ENCODE assay signal across 13 cellular contexts in genomic region chr5:10556331-10556807, GRCh38. TPM values are rescaled to one million over a fixed set of nuclear protein-coding genes. Genes with fewer than 3 reads are reported as not detected.
DNase-seq lines count a peak whose midpoint lies in the region; ATAC-seq, FAIRE-seq and TF ChIP-seq lines count a peak whose summit lies in the region.
"Had no signal": no experiment of that assay in that cellular context is flagged by ENCODE, and none has a peak within 500 bp of the region (broad histone marks: within the 10 kb centered on the region; RNA-seq: fewer than 3 reads in every experiment).

No MANE protein-coding gene starts in this region.

- H3K9ac ChIP-seq in astrocyte (ENCODE audit: low read length), result peak overlapping the region; percentile 62

- in situ Hi-C loops in KBM-7 (cut with MboI; ENCODE audit: low pct_unique_long_range_greater_than_20kb, low sequenced_read_pairs), result no loop called here

- H3K36me3 ChIP-seq in astrocyte (ENCODE audit: insufficient read depth, low read length), result no peaks in the 10 kb centered on the region

- H4K20me1 ChIP-seq in astrocyte (ENCODE audit: insufficient read depth, low read length), result no peaks in the 10 kb centered on the region

- no peaks in the 10 kb centered on the region for H3K27me3 Mint-ChIP-seq in astrocyte (ENCODE audit: low read depth, unreplicated experiment)

- H3K9me3 ChIP-seq in AG04450 (ENCODE audit: control insufficient read depth, insufficient read depth, low read length) (no peaks in the 10 kb centered on the region), astrocyte (ENCODE audit: insufficient read depth, low read depth, low read length) (no peaks in the 10 kb centered on the region)

- peaks cover 2% of the 10 kb centered on the region for H3K9me3 Mint-ChIP-seq in astrocyte (ENCODE audit: unreplicated experiment)
- H3K9me3 Mint-ChIP-seq: CD8-positive, alpha-beta T cell; stimulated activated naive CD8-positive, alpha-beta T cell treated with anti-CD3 and anti-CD28 coated beads, Interleukin-15, Interleukin-2, amounts not matched to agents 100 ng/mL and 50 ng/mL, for 24 hours had no signal

- H3K4me2 ChIP-seq in astrocyte (ENCODE audit: low read length), result peak overlapping the region; percentile 59

- H3K4me3 ChIP-seq in AG04450 (ENCODE audit: low read depth, low read length) (no peak overlapping the region), astrocyte (ENCODE audit: insufficient read depth, low read depth, low read length) (no peak overlapping the region)

- no peak for FAIRE-seq in astrocyte (lab: Jason Lieb, UNC)

- no peaks in the 10 kb centered on the region for H3K79me2 ChIP-seq in astrocyte (ENCODE audit: insufficient read depth, low read length)

- DNase-seq in AG04450 (ENCODE audit: low read depth, low spot score) (no peak), HS-27A (ENCODE audit: low read depth) (peak; percentile 71), astrocyte (ENCODE audit: low read depth) (peak; percentile 68), kidney tubule cell (ENCODE audit: low spot score) (peak; percentile 74), KBM-7 (no peak), D341Med (ENCODE audit: low spot score) (no peak)
- DNase-seq: CD8-positive, alpha-beta T cell; glutamatergic neuron; NCI-H1694; stimulated activated CD4-positive, alpha-beta T cell treated with anti-CD3 and anti-CD28 coated beads, Interleukin-15, amount 100 ng/mL, for 24 hours had no signal

- H3K27me3 ChIP-seq in AG04450 (ENCODE audit: control insufficient read depth, insufficient read depth, low read length), result no peaks in the 10 kb centered on the region
- H3K27me3 ChIP-seq in astrocyte (ENCODE audit: insufficient read depth, low read length), result no peaks in the 10 kb centered on the region

- H2AFZ ChIP-seq in astrocyte (ENCODE audit: low read depth, low read length), result no peak overlapping the region

- peaks cover 61% of the 10 kb centered on the region for H3K4me1 Mint-ChIP-seq in astrocyte (ENCODE audit: low read depth, unreplicated experiment)

- ATAC-seq in HG03039 (IDR thresholded peaks at IDR 0.05; ENCODE audit: unreplicated experiment) (no peak), HG03571 (IDR thresholded peaks at IDR 0.05; ENCODE audit: unreplicated experiment) (no peak)
- ATAC-seq: CD8-positive, alpha-beta T cell had no signal

- H3K4me3 Mint-ChIP-seq in astrocyte (ENCODE audit: unreplicated experiment), result peak overlapping the region; percentile 54
- H3K4me3 Mint-ChIP-seq: CD8-positive, alpha-beta T cell; stimulated activated naive CD8-positive, alpha-beta T cell treated with anti-CD3 and anti-CD28 coated beads, Interleukin-15, Interleukin-2, amounts not matched to agents 100 ng/mL and 50 ng/mL, for 24 hours had no signal

- TF ChIP-seq CTCF in AG04450 (IDR thresholded peaks at IDR 0.05; ENCODE audit: low read depth, low read length), result no peak
- no peak for TF ChIP-seq CTCF in astrocyte (IDR thresholded peaks at IDR 0.05; ENCODE audit: insufficient read depth, low read depth, low read length)

- H3K36me3 Mint-ChIP-seq in astrocyte (ENCODE audit: low read depth, unreplicated experiment), result no peaks in the 10 kb centered on the region
- H3K36me3 Mint-ChIP-seq: CD8-positive, alpha-beta T cell had no signal

- H3K27ac ChIP-seq in AG04450 (ENCODE audit: low read depth, low read length) (peak overlapping the region; percentile 73), astrocyte (ENCODE audit: low read depth, low read length) (peak overlapping the region; percentile 52)

- H3K4me1 ChIP-seq in astrocyte (ENCODE audit: insufficient read depth, low read length), result peaks cover 50% of the 10 kb centered on the region

- peak overlapping the region; percentile 94 for H3K27ac Mint-ChIP-seq in astrocyte (ENCODE audit: unreplicated experiment)
- H3K27ac Mint-ChIP-seq: CD8-positive, alpha-beta T cell; stimulated activated naive CD8-positive, alpha-beta T cell treated with anti-CD3 and anti-CD28 coated beads, Interleukin-15, Interleukin-2, amounts not matched to agents 100 ng/mL and 50 ng/mL, for 24 hours had no signal

- POLR2A ChIA-PET in AG04450 (lab: Yijun Ruan, JAX), result interaction anchor here (0.6 to 0.7 kb wide), 3 partner anchors 71 to 89 kb away, joined by 3 read pairs; no protein-coding TSS in a partner anchor

- CTCF ChIA-PET in AG04450 (lab: Charles Lee), result no interaction called here

RNA-seq across cellular contexts. Expression of gene ANKRD33B, which starts 7.5 kb away (rescaled TPM):
- polyA plus RNA-seq in AG04450 (2011; rRNA removed), result 4.6 and 4.8 TPM in 2 replicates
- 18.4 and 18.5 TPM in 2 replicates for polyA minus RNA-seq in AG04450 (2011; rRNA and poly(A)+ RNA removed)
- total RNA-seq in astrocyte, result 13.5 and 22.7 TPM in 2 replicates

Comparison
In these comparisons a context has a peak if more than half of its experiments do, and no peak if none do; other contexts are left out.
1. DNase-seq: peak in HS-27A (single experiment), astrocyte (single experiment) and kidney tubule cell (single experiment); none in AG04450 (single experiment), KBM-7 (single experiment) and D341Med (single experiment).